8 cellular contexts compared by ENCODE assay signal in the genomic region with DNA sequence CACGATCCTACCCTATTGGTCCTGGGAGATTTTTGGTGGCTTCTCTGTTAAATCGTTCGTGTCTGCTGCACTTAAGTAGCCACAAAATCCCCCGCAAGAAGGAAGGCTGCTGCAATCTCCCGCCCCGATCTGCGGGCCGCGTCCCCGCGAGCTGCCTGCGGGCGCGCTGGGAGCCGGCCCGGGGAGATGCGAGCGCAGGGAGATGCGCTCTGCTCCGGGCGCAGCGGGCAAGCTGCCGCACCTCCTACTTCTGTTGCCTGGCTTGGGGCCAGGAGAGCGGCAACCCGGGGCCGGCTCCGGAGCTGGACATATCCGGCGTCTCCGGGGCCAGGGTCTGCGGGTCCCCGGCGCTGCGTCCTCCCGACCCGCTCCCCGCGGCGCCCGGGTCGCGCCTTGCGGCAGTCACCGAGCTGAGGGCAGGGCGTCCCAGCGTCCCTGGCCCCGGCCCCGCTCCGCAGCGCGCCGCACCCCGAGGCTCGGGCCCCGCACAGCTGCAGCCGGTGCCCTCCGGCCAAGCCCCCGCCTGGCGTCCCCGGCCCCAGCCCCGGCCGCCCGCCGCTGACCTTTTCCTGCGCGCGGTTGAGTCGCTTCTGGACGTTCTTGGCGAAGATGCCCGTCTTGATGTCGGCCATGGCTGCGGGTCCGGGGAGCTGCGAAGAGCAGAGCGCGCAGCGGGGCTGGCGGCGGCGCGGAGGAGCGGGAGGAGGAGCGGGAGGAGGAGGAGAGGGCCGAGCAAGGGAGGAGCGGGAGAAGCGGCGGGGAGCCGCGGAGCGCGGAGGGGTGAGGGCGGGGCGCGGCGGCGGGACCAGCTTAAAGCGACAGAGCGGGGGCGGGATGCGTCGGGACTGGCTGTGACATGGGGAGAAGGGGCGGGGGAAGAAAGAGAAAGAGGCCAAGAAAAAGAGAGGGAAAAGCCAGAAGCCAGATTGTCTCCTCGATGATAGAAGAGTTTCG. TPM values are rescaled to one million over a fixed set of nuclear protein-coding genes. Genes with fewer than 3 reads are reported as not detected.
DNase-seq lines count a peak whose midpoint lies in the region; ATAC-seq and TF ChIP-seq lines count a peak whose summit lies in the region.

TSS of gene AMPH (minus strand) at position 654 of the 954 bp plus-strand sequence. CDS start at position 632, 22 bp downstream.

- H3K4me2 ChIP-seq in osteoblast (ENCODE audit: insufficient read depth, low read length) = peak within 1 kb of the TSS; percentile 58

- H3K9me3 ChIP-seq in left ventricle myocardium inferior (replicated peaks) = peaks cover 6% of the 10 kb centered on the region
- H3K9me3 ChIP-seq in osteoblast (ENCODE audit: low read depth, low read length) = no peaks in the 10 kb centered on the region

- H3K36me3 ChIP-seq in left ventricle myocardium inferior (no peaks in the 10 kb centered on the region), osteoblast (ENCODE audit: insufficient read depth, low read length) (no peaks in the 10 kb centered on the region)

- no peaks in the 10 kb centered on the region for H4K20me1 ChIP-seq in osteoblast (ENCODE audit: insufficient read depth, low read length)

- ATAC-seq in GM21390 (IDR thresholded peaks at IDR 0.05; ENCODE audit: unreplicated experiment) (no peak), GM21381 (IDR thresholded peaks at IDR 0.05; ENCODE audit: unreplicated experiment) (no peak)

- peak; percentile 55 for DNase-seq in DMS79 treated with DMSO at 0.1 percent for 48 hours (lab: John Stamatoyannopoulos, UW)
- DNase-seq in NCI-H2171 (lab: John Stamatoyannopoulos, UW) = peak; percentile 68
- peak in 48 of 56 donors; percentile 6 to 78 (median 48) for DNase-seq in amygdala (lab: John Stamatoyannopoulos, UW)
- DNase-seq in left ventricle myocardium inferior = peak; percentile 75
- peak; percentile 74 for DNase-seq in osteoblast (ENCODE audit: insufficient read length, low spot score, missing footprints)
- DNase-seq in NK-92 (lab: John Stamatoyannopoulos, UW; ENCODE audit: unreplicated experiment) = no peak

- H3K27me3 ChIP-seq in left ventricle myocardium inferior (ENCODE audit: low read depth) (peaks cover 57% of the 10 kb centered on the region), osteoblast (ENCODE audit: insufficient read depth, low read length) (peaks cover 10% of the 10 kb centered on the region)

- H3K79me2 ChIP-seq in osteoblast (ENCODE audit: insufficient read depth, low read length) = no peaks in the 10 kb centered on the region

- peaks cover 17% of the 10 kb centered on the region for H3K4me1 ChIP-seq in left ventricle myocardium inferior
- H3K4me1 ChIP-seq in osteoblast (ENCODE audit: insufficient read depth, low read length) = no peaks in the 10 kb centered on the region

- H2AFZ ChIP-seq in osteoblast (ENCODE audit: low read length) = no peak within 1 kb of the TSS

- intact Hi-C loops in left ventricle myocardium inferior (cut with micrococcal nuclease) = no loop called here

- H3K4me3 ChIP-seq in left ventricle myocardium inferior (peak within 1 kb of the TSS; percentile 71), osteoblast (ENCODE audit: insufficient read depth, low read length) (peak within 1 kb of the TSS; percentile 60)

- TF ChIP-seq CTCF in left ventricle myocardium inferior (IDR thresholded peaks at IDR 0.05; ENCODE audit: borderline replicate concordance) (no peak), osteoblast (IDR thresholded peaks at IDR 0.05; ENCODE audit: extremely low read depth, low read depth, low read length) (no peak)

- H3K27ac ChIP-seq in left ventricle myocardium inferior (replicated peaks) (no peak within 1 kb of the TSS), osteoblast (ENCODE audit: low read depth, low read length) (no peak within 1 kb of the TSS)

RNA-seq across cellular contexts. Expression of gene AMPH, which starts in this region (rescaled TPM):
- 2.6 TPM for total RNA-seq in left ventricle myocardium inferior
- total RNA-seq in osteoblast = 1.1 and 4.4 TPM in 2 replicates
